In the genomic region with DNA sequence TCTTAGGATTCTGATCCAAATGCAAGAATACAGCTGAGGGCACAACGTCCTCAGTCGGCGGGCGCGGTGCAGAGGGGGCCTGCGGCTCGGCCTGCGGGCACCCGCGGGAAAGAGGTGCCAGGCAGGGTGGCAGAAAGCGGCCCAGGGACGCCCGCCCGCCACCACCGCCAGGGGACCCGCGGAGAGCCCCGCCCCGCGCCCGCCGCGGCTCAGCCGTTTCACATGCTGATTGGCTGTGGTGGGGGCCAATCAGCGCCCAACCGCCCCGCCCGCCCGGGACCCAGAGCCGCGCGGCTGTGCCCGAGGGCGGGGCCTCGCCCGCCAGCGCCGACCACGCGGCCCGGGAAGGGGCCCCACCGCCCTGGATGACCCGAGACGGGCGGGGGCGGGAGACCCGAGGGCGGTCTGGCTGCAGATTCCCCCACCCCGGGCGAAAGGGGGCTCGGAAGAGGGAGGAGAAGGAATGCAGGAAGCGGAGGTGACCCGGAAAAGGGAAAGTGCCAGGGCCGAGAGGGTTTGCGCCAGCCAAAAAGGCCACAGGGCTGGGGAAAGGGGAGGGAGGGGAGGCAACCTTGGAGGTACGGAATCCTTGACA, we compare ENCODE assay signal across 1 cellular context.
TF ChIP-seq lines count a peak whose summit lies in the region.

No MANE protein-coding gene starts in this region.

TF ChIP-seq in K562, 482 proteins besides CTCF, POLR2A, EP300 and RAD21 (continued from another document and continues in another):
- no peak for TF ChIP-seq SIN3A (IDR thresholded peaks at IDR 0.05; ENCODE audit: borderline replicate concordance in 2 of 2, control insufficient read depth in 1 of 2, low read depth in 2 of 2, low read length in 2 of 2)
- TF ChIP-seq ZSCAN29 (IDR thresholded peaks at IDR 0.05): no peak
- no peak for TF ChIP-seq DDX20 (tag; IDR thresholded peaks at IDR 0.05; ENCODE audit: low read depth)
- TF ChIP-seq, protein P1, sequence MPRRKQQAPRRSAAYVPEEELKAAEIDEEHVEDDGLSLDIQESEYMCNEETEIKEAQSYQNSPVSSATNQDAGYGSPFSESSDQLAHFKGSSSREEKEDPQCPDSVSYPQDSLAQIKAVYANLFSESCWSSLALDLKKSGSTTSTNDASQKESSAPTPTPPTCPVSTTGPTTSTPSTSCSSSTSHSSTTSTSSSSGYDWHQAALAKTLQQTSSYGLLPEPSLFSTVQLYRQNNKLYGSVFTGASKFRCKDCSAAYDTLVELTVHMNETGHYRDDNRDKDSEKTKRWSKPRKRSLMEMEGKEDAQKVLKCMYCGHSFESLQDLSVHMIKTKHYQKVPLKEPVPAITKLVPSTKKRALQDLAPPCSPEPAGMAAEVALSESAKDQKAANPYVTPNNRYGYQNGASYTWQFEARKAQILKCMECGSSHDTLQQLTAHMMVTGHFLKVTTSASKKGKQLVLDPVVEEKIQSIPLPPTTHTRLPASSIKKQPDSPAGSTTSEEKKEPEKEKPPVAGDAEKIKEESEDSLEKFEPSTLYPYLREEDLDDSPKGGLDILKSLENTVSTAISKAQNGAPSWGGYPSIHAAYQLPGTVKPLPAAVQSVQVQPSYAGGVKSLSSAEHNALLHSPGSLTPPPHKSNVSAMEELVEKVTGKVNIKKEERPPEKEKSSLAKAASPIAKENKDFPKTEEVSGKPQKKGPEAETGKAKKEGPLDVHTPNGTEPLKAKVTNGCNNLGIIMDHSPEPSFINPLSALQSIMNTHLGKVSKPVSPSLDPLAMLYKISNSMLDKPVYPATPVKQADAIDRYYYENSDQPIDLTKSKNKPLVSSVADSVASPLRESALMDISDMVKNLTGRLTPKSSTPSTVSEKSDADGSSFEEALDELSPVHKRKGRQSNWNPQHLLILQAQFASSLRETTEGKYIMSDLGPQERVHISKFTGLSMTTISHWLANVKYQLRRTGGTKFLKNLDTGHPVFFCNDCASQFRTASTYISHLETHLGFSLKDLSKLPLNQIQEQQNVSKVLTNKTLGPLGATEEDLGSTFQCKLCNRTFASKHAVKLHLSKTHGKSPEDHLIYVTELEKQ (CRISPR knock-in tag; IDR thresholded peaks at IDR 0.05): no peak
- TF ChIP-seq, protein P2, sequence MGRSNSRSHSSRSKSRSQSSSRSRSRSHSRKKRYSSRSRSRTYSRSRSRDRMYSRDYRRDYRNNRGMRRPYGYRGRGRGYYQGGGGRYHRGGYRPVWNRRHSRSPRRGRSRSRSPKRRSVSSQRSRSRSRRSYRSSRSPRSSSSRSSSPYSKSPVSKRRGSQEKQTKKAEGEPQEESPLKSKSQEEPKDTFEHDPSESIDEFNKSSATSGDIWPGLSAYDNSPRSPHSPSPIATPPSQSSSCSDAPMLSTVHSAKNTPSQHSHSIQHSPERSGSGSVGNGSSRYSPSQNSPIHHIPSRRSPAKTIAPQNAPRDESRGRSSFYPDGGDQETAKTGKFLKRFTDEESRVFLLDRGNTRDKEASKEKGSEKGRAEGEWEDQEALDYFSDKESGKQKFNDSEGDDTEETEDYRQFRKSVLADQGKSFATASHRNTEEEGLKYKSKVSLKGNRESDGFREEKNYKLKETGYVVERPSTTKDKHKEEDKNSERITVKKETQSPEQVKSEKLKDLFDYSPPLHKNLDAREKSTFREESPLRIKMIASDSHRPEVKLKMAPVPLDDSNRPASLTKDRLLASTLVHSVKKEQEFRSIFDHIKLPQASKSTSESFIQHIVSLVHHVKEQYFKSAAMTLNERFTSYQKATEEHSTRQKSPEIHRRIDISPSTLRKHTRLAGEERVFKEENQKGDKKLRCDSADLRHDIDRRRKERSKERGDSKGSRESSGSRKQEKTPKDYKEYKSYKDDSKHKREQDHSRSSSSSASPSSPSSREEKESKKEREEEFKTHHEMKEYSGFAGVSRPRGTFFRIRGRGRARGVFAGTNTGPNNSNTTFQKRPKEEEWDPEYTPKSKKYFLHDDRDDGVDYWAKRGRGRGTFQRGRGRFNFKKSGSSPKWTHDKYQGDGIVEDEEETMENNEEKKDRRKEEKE (IDR thresholded peaks at IDR 0.05; ENCODE audit: borderline replicate concordance in 1 of 2, control insufficient read depth in 1 of 2, low read depth in 2 of 2, low read length in 1 of 2): no peak
- TF ChIP-seq BMI1 (IDR thresholded peaks at IDR 0.05; ENCODE audit: low read length): no peak
- TF ChIP-seq, protein P3, sequence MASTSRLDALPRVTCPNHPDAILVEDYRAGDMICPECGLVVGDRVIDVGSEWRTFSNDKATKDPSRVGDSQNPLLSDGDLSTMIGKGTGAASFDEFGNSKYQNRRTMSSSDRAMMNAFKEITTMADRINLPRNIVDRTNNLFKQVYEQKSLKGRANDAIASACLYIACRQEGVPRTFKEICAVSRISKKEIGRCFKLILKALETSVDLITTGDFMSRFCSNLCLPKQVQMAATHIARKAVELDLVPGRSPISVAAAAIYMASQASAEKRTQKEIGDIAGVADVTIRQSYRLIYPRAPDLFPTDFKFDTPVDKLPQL (IDR thresholded peaks at IDR 0.05; ENCODE audit: extremely low read depth, insufficient read length): no peak
- no peak for TF ChIP-seq CBX8 (IDR thresholded peaks at IDR 0.05; ENCODE audit: borderline replicate concordance, extremely low read depth, low read depth, low read length, poor library complexity, severe bottlenecking)
- TF ChIP-seq, protein P4, sequence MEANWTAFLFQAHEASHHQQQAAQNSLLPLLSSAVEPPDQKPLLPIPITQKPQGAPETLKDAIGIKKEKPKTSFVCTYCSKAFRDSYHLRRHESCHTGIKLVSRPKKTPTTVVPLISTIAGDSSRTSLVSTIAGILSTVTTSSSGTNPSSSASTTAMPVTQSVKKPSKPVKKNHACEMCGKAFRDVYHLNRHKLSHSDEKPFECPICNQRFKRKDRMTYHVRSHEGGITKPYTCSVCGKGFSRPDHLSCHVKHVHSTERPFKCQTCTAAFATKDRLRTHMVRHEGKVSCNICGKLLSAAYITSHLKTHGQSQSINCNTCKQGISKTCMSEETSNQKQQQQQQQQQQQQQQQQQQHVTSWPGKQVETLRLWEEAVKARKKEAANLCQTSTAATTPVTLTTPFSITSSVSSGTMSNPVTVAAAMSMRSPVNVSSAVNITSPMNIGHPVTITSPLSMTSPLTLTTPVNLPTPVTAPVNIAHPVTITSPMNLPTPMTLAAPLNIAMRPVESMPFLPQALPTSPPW (CRISPR knock-in tag; IDR thresholded peaks at IDR 0.05): peak; percentile 90
- TF ChIP-seq MYC (IDR thresholded peaks at IDR 0.05; ENCODE audit: low read depth, low read length): peak; percentile 87
- TF ChIP-seq MYC (CRISPR knock-in tag; IDR thresholded peaks at IDR 0.05; ENCODE audit: borderline replicate concordance, low read depth): no peak
- TF ChIP-seq ETS2 (tag; IDR thresholded peaks at IDR 0.05; ENCODE audit: borderline replicate concordance, poor library complexity, severe bottlenecking): no peak
- peak; percentile 90 for TF ChIP-seq L3MBTL2 (IDR thresholded peaks at IDR 0.05)
- no peak for TF ChIP-seq POU5F1 (IDR thresholded peaks at IDR 0.05; ENCODE audit: borderline replicate concordance, low read depth, low read length, partially characterized antibody)
- TF ChIP-seq ZNF586 (CRISPR knock-in tag; conservative IDR thresholded peaks at IDR 0.05): no peak
- TF ChIP-seq POLR2G (IDR thresholded peaks at IDR 0.05; ENCODE audit: low read depth, low read length): peak; percentile 90
- no peak for TF ChIP-seq U2AF1 (optimal IDR thresholded peaks at IDR 0.05; ENCODE audit: low read depth, low read length)
- no peak for TF ChIP-seq ZNF551 (CRISPR knock-in tag; IDR thresholded peaks at IDR 0.05)
- no peak for TF ChIP-seq ZNF785 (CRISPR knock-in tag; IDR thresholded peaks at IDR 0.05)
- no peak for TF ChIP-seq BCL6 (CRISPR knock-in tag; IDR thresholded peaks at IDR 0.05)
- TF ChIP-seq, protein P5, sequence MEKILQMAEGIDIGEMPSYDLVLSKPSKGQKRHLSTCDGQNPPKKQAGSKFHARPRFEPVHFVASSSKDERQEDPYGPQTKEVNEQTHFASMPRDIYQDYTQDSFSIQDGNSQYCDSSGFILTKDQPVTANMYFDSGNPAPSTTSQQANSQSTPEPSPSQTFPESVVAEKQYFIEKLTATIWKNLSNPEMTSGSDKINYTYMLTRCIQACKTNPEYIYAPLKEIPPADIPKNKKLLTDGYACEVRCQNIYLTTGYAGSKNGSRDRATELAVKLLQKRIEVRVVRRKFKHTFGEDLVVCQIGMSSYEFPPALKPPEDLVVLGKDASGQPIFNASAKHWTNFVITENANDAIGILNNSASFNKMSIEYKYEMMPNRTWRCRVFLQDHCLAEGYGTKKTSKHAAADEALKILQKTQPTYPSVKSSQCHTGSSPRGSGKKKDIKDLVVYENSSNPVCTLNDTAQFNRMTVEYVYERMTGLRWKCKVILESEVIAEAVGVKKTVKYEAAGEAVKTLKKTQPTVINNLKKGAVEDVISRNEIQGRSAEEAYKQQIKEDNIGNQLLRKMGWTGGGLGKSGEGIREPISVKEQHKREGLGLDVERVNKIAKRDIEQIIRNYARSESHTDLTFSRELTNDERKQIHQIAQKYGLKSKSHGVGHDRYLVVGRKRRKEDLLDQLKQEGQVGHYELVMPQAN (IDR thresholded peaks at IDR 0.05; ENCODE audit: borderline replicate concordance): 0 out of 2 replicates have a peak, but pooled peaks have one; percentile 37
- TF ChIP-seq ATF7 (IDR thresholded peaks at IDR 0.05): no peak
- TF ChIP-seq ZNF165 (CRISPR knock-in tag; IDR thresholded peaks at IDR 0.05; ENCODE audit: borderline replicate concordance): no peak
- TF ChIP-seq YBX1 (IDR thresholded peaks at IDR 0.05): no peak
- TF ChIP-seq PTBP1 (IDR thresholded peaks at IDR 0.05; ENCODE audit: low read depth, low read length): no peak
- TF ChIP-seq, protein P6, sequence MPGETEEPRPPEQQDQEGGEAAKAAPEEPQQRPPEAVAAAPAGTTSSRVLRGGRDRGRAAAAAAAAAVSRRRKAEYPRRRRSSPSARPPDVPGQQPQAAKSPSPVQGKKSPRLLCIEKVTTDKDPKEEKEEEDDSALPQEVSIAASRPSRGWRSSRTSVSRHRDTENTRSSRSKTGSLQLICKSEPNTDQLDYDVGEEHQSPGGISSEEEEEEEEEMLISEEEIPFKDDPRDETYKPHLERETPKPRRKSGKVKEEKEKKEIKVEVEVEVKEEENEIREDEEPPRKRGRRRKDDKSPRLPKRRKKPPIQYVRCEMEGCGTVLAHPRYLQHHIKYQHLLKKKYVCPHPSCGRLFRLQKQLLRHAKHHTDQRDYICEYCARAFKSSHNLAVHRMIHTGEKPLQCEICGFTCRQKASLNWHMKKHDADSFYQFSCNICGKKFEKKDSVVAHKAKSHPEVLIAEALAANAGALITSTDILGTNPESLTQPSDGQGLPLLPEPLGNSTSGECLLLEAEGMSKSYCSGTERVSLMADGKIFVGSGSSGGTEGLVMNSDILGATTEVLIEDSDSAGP (CRISPR knock-in tag; IDR thresholded peaks at IDR 0.05): no peak
- TF ChIP-seq ZC3H8 (IDR thresholded peaks at IDR 0.05): no peak
- TF ChIP-seq ZBTB7A (IDR thresholded peaks at IDR 0.05; ENCODE audit: borderline replicate concordance, control insufficient read depth, low read depth, low read length): peak; percentile 79; the same call in 1 of the 2 replicates
- no peak for TF ChIP-seq ZNF23 (CRISPR knock-in tag; IDR thresholded peaks at IDR 0.05)
- TF ChIP-seq ZNF445 (CRISPR knock-in tag; IDR thresholded peaks at IDR 0.05; ENCODE audit: low read depth): no peak
- TF ChIP-seq GATAD2B (IDR thresholded peaks at IDR 0.05; ENCODE audit: borderline replicate concordance): 0 out of 2 replicates have a peak, but pooled peaks have one; percentile 55
- TF ChIP-seq PML (IDR thresholded peaks at IDR 0.05; ENCODE audit: low read length): no peak
- no peak for TF ChIP-seq ZNF699 (CRISPR knock-in tag; IDR thresholded peaks at IDR 0.05; ENCODE audit: insufficient replicate concordance)
- TF ChIP-seq ZBED1 (IDR thresholded peaks at IDR 0.05): no peak
- TF ChIP-seq KLF6 (CRISPR knock-in tag; IDR thresholded peaks at IDR 0.05; ENCODE audit: borderline replicate concordance): no peak
- TF ChIP-seq, protein P7, sequence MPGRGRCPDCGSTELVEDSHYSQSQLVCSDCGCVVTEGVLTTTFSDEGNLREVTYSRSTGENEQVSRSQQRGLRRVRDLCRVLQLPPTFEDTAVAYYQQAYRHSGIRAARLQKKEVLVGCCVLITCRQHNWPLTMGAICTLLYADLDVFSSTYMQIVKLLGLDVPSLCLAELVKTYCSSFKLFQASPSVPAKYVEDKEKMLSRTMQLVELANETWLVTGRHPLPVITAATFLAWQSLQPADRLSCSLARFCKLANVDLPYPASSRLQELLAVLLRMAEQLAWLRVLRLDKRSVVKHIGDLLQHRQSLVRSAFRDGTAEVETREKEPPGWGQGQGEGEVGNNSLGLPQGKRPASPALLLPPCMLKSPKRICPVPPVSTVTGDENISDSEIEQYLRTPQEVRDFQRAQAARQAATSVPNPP (IDR thresholded peaks at IDR 0.05; ENCODE audit: borderline replicate concordance, insufficient read depth, insufficient read length): no peak
- TF ChIP-seq, protein P8, sequence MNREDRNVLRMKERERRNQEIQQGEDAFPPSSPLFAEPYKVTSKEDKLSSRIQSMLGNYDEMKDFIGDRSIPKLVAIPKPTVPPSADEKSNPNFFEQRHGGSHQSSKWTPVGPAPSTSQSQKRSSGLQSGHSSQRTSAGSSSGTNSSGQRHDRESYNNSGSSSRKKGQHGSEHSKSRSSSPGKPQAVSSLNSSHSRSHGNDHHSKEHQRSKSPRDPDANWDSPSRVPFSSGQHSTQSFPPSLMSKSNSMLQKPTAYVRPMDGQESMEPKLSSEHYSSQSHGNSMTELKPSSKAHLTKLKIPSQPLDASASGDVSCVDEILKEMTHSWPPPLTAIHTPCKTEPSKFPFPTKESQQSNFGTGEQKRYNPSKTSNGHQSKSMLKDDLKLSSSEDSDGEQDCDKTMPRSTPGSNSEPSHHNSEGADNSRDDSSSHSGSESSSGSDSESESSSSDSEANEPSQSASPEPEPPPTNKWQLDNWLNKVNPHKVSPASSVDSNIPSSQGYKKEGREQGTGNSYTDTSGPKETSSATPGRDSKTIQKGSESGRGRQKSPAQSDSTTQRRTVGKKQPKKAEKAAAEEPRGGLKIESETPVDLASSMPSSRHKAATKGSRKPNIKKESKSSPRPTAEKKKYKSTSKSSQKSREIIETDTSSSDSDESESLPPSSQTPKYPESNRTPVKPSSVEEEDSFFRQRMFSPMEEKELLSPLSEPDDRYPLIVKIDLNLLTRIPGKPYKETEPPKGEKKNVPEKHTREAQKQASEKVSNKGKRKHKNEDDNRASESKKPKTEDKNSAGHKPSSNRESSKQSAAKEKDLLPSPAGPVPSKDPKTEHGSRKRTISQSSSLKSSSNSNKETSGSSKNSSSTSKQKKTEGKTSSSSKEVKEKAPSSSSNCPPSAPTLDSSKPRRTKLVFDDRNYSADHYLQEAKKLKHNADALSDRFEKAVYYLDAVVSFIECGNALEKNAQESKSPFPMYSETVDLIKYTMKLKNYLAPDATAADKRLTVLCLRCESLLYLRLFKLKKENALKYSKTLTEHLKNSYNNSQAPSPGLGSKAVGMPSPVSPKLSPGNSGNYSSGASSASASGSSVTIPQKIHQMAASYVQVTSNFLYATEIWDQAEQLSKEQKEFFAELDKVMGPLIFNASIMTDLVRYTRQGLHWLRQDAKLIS (CRISPR knock-in tag; IDR thresholded peaks at IDR 0.05): no peak
- no peak for TF ChIP-seq SMARCA4 (IDR thresholded peaks at IDR 0.05)
- no peak for TF ChIP-seq PTTG1 (tag; IDR thresholded peaks at IDR 0.05; ENCODE audit: low read depth)
- TF ChIP-seq ATF1 (CRISPR knock-in tag; IDR thresholded peaks at IDR 0.05): no peak
- peak; percentile 58 for TF ChIP-seq ATF1 (tag; IDR thresholded peaks at IDR 0.05)
- TF ChIP-seq ZNF282 (CRISPR knock-in tag; IDR thresholded peaks at IDR 0.05): no peak
- peak; percentile 52; the same call in 1 of the 2 replicates for TF ChIP-seq XRCC5 (IDR thresholded peaks at IDR 0.05; ENCODE audit: low read depth, low read length)
- TF ChIP-seq ZC3H4 (CRISPR knock-in tag; IDR thresholded peaks at IDR 0.05; ENCODE audit: borderline replicate concordance): no peak
- TF ChIP-seq EP400 (IDR thresholded peaks at IDR 0.05): peak; percentile 72; the same call in 1 of the 2 replicates
- TF ChIP-seq RUNX1 (IDR thresholded peaks at IDR 0.05; ENCODE audit: low read depth): no peak
- no peak for TF ChIP-seq ZSCAN32 (CRISPR knock-in tag; IDR thresholded peaks at IDR 0.05)
- TF ChIP-seq E2F3 (CRISPR knock-in tag; IDR thresholded peaks at IDR 0.05): no peak
